Comparison of ENCODE assay signal across 2 cellular contexts in the genomic region with DNA sequence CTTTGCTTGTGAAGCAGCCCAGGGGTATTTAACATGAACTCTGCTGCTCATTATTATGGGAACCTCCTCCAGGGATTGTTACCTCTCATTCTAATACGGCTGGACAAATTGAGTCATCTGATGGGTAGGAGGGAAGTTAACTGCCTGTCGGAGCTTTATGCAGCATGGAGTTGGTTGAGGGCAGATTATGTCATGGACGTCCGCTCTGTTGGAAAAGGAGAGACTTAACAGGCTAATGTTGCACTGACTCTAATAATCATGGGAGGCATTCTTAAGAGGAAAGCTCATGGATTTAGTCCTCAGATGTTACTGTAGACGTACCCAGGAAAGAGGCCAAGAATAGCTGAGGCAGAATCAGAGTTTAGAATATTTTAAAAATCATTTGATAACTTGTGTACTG.
TF ChIP-seq lines count a peak whose summit lies in the region.

No MANE protein-coding gene starts in this region.

TF ChIP-seq in WTC11, 78 proteins besides CTCF, POLR2A, EP300 and RAD21:
- TF ChIP-seq NR3C1 (CRISPR knock-in tag; conservative IDR thresholded peaks at IDR 0.05; ENCODE audit: low read depth) (no peak), EMX1 (CRISPR knock-in tag; IDR thresholded peaks at IDR 0.05) (no peak), GABPB1 (CRISPR knock-in tag; IDR thresholded peaks at IDR 0.05) (no peak), CREB1 (CRISPR knock-in tag; IDR thresholded peaks at IDR 0.05) (no peak), FOXP1 (CRISPR knock-in tag; IDR thresholded peaks at IDR 0.05; ENCODE audit: borderline replicate concordance) (no peak), ZNF263 (CRISPR knock-in tag; IDR thresholded peaks at IDR 0.05; ENCODE audit: low read depth) (no peak), FOXK1 (CRISPR knock-in tag; IDR thresholded peaks at IDR 0.05) (no peak)
- TF ChIP-seq, protein P1, sequence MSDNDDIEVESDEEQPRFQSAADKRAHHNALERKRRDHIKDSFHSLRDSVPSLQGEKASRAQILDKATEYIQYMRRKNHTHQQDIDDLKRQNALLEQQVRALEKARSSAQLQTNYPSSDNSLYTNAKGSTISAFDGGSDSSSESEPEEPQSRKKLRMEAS (CRISPR knock-in tag; IDR thresholded peaks at IDR 0.05): no peak
- TF ChIP-seq, protein P2, sequence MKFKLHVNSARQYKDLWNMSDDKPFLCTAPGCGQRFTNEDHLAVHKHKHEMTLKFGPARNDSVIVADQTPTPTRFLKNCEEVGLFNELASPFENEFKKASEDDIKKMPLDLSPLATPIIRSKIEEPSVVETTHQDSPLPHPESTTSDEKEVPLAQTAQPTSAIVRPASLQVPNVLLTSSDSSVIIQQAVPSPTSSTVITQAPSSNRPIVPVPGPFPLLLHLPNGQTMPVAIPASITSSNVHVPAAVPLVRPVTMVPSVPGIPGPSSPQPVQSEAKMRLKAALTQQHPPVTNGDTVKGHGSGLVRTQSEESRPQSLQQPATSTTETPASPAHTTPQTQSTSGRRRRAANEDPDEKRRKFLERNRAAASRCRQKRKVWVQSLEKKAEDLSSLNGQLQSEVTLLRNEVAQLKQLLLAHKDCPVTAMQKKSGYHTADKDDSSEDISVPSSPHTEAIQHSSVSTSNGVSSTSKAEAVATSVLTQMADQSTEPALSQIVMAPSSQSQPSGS (CRISPR knock-in tag; IDR thresholded peaks at IDR 0.05; ENCODE audit: borderline replicate concordance, low read depth): no peak
- TF ChIP-seq, protein P3, sequence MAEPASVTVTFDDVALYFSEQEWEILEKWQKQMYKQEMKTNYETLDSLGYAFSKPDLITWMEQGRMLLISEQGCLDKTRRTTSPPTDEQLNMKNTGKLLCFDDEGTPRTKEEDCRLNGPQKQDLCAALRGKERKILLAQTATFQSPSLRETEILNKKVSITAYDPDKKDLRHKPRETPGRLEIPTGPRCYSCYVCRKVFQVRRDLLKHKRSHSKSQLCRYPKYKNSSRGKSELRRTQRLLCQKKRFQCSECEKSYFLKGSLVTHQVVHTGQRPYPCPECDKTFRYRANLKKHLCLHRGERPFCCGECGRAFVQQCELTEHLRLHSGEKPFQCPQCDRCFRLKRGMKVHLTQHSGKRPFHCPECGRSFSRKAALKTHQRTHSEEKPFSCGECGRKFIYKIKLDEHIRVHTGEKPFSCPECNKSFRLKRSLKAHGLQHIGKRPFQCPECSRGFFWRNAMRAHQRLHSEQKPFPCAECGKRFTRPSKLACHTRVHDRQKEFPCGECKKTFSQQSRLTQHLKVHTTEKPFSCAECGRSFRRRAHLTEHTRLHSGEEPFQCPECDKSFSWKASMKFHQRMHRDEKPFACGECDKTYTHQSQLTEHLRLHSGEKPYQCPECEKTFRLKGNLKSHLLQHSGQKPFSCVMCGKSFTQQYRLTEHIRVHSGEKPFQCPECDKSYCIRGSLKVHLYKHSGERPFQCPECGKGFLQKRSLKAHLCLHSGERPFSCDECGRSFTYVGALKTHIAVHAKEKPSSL (CRISPR knock-in tag; conservative IDR thresholded peaks at IDR 0.05): no peak
- TF ChIP-seq, protein P4, sequence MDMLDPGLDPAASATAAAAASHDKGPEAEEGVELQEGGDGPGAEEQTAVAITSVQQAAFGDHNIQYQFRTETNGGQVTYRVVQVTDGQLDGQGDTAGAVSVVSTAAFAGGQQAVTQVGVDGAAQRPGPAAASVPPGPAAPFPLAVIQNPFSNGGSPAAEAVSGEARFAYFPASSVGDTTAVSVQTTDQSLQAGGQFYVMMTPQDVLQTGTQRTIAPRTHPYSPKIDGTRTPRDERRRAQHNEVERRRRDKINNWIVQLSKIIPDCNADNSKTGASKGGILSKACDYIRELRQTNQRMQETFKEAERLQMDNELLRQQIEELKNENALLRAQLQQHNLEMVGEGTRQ (CRISPR knock-in tag; IDR thresholded peaks at IDR 0.05): no peak

TF ChIP-seq in HepG2, 621 proteins besides CTCF, POLR2A, EP300 and RAD21:
- TF ChIP-seq RARA (CRISPR knock-in tag; IDR thresholded peaks at IDR 0.05): no peak
- no peak for TF ChIP-seq ZNF441 (CRISPR knock-in tag; IDR thresholded peaks at IDR 0.05; ENCODE audit: borderline replicate concordance)
- no peak for TF ChIP-seq NRL (CRISPR knock-in tag; IDR thresholded peaks at IDR 0.05; ENCODE audit: borderline replicate concordance)
- TF ChIP-seq SRF (IDR thresholded peaks at IDR 0.05; ENCODE audit: low read depth, low read length): no peak
- TF ChIP-seq PITX1 (CRISPR knock-in tag; IDR thresholded peaks at IDR 0.05): no peak
- no peak for TF ChIP-seq CBX1 (IDR thresholded peaks at IDR 0.05; ENCODE audit: low read depth)
- TF ChIP-seq, protein P5, sequence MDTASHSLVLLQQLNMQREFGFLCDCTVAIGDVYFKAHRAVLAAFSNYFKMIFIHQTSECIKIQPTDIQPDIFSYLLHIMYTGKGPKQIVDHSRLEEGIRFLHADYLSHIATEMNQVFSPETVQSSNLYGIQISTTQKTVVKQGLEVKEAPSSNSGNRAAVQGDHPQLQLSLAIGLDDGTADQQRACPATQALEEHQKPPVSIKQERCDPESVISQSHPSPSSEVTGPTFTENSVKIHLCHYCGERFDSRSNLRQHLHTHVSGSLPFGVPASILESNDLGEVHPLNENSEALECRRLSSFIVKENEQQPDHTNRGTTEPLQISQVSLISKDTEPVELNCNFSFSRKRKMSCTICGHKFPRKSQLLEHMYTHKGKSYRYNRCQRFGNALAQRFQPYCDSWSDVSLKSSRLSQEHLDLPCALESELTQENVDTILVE (CRISPR knock-in tag; IDR thresholded peaks at IDR 0.05): no peak
- no peak for TF ChIP-seq ZNF678 (CRISPR knock-in tag; IDR thresholded peaks at IDR 0.05)
- TF ChIP-seq, protein P6, sequence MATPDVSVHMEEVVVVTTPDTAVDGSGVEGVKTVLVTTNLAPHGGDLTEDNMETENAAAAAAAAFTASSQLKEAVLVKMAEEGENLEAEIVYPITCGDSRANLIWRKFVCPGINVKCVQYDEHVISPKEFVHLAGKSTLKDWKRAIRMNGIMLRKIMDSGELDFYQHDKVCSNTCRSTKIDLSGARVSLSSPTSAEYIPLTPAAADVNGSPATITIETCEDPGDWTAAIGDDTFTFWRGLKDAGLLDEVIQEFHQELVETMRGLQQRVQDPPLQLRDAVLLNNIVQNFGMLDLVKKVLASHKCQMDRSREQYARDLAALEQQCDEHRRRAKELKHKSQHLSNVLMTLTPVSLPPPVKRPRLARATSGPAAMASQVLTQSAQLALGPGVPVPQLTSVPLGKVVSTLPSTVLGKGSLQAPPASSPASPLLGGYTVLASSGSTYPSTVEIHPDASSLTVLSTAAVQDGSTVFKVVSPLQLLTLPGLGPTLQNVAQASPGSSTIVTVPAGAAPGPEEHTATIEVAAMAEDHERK (CRISPR knock-in tag; IDR thresholded peaks at IDR 0.05; ENCODE audit: low read depth): no peak
- TF ChIP-seq ZNF3 (CRISPR knock-in tag; IDR thresholded peaks at IDR 0.05): no peak
